ENCODE assay signal across 17 cellular contexts in the genomic region with DNA sequence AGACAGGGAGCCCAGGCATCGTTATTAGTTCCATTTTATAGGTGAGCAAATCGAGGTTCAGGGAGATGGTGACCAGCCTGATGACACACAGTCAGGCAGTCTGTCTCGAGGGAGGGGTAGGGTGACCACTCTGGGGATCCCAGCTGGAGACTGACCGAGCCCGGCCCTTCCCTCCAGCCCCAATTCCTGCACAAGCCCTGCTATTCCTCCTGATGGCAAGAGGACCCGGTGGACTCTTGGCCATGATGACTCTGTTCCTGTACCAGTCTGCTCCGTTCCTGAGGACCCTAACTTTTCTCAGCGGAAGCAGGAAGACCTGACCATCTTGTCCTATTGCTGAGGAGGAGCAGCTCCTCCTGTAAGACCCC. TPM values are rescaled to one million over a fixed set of nuclear protein-coding genes. Genes with fewer than 3 reads are reported as not detected.
DNase-seq lines count a peak whose midpoint lies in the region; ATAC-seq and TF ChIP-seq lines count a peak whose summit lies in the region.
"Had no signal": no experiment of that assay in that cellular context is flagged by ENCODE, and none has a peak within 500 bp of the region (broad histone marks: within the 10 kb centered on the region; RNA-seq: fewer than 3 reads in every experiment).

No MANE protein-coding gene starts in this region.

- peaks cover 3% of the 10 kb centered on the region for H3K36me3 Mint-ChIP-seq in nephron (ENCODE audit: low read depth)
- H3K36me3 Mint-ChIP-seq in activated CD8-positive, alpha-beta memory T cell treated with anti-CD3 and anti-CD28 coated beads, Interleukin-2, amount 10 ng/mL, durations not matched to agents 7 days and 5 days, result no peaks in the 10 kb centered on the region
- H3K36me3 Mint-ChIP-seq: mesothelial cell of epicardium had no signal

- POLR2A ChIA-PET in PC-3 (lab: Charles Lee; ENCODE audit: unreplicated experiment), result interaction anchor here (0.6 kb wide), 1 partner anchor 92 kb away, joined by 3 read pairs; no protein-coding TSS in a partner anchor

- no peak overlapping the region for H3K27ac ChIP-seq in PC-3 (ENCODE audit: low read length)
- peak overlapping the region in 2 of 4 donors; percentile 42 to 48 for H3K27ac ChIP-seq in esophagus muscularis mucosa (replicated peaks in 1 of 4)
- H3K27ac ChIP-seq in temporal lobe (ENCODE audit: low read depth, low read length), result peak overlapping the region; percentile 84
- H3K27ac ChIP-seq: BLaER1 treated with 17β-estradiol and CSF1 and Interleukin-3, amounts not matched to agents 10 nM and 100 nM had no signal

- DNase-seq in PC-3, result no peak
- no peak for DNase-seq in esophagus muscularis mucosa (ENCODE audit: extremely low spot score)
- no peak for DNase-seq in activated CD8-positive, alpha-beta memory T cell treated with anti-CD3 and anti-CD28 coated beads, Interleukin-2, amount 10 ng/mL, durations not matched to agents 7 days and 5 days
- DNase-seq in globus pallidus (ENCODE audit: low spot score), result no peak
- DNase-seq: activated CD4-positive, alpha-beta memory T cell treated with anti-CD3 and anti-CD28 coated beads, Interleukin-2, amount 10 ng/mL, durations not matched to agents 7 days and 5 days; DND-41; effector CD4-positive, alpha-beta T cell; NCI-H146; NCI-H2227 treated with DMSO at 0.1 percent for 48 hours; stimulated activated CD4-positive, alpha-beta T cell treated with anti-CD3 and anti-CD28 coated beads, Interleukin-2, amount 100 ng/mL, for 24 hours; trophoblast cell had no signal

- TF ChIP-seq CTCF in PC-3 (conservative IDR thresholded peaks at IDR 0.05; ENCODE audit: low read depth, low read length) (no peak), esophagus muscularis mucosa (IDR thresholded peaks at IDR 0.05) (no peak), nephron (IDR thresholded peaks at IDR 0.05; ENCODE audit: unreplicated experiment in 3 of 3) (no peak)

- peak overlapping the region; percentile 57 to 72 (median 61) for H3K27ac Mint-ChIP-seq in nephron
- no peak overlapping the region for H3K27ac Mint-ChIP-seq in activated CD8-positive, alpha-beta memory T cell treated with anti-CD3 and anti-CD28 coated beads, Interleukin-2, amount 10 ng/mL, durations not matched to agents 7 days and 5 days
- H3K27ac Mint-ChIP-seq: activated CD4-positive, alpha-beta memory T cell treated with anti-CD3 and anti-CD28 coated beads, Interleukin-2, amount 10 ng/mL, durations not matched to agents 7 days and 5 days; activated T-helper 17 cell treated with anti-CD3 and anti-CD28 coated beads, Interleukin-2, amount 50 U/mL, for 72 hours; mesothelial cell of epicardium had no signal

- no peak overlapping the region for H3K4me3 ChIP-seq in PC-3 (ENCODE audit: low read length)
- peak overlapping the region; percentile 6 to 43 (median 31) for H3K4me3 ChIP-seq in esophagus muscularis mucosa
- H3K4me3 ChIP-seq: BLaER1 treated with 17β-estradiol and CSF1 and Interleukin-3, amounts not matched to agents 10 nM and 100 nM had no signal

- no peaks in the 10 kb centered on the region for H3K79me2 ChIP-seq in PC-3 (ENCODE audit: low read length)

- no peak overlapping the region for H3K9ac ChIP-seq in PC-3 (ENCODE audit: low read length)
- H3K9ac ChIP-seq: BLaER1 treated with 17β-estradiol and CSF1 and Interleukin-3, amounts not matched to agents 10 nM and 100 nM had no signal

- H3K9me3 ChIP-seq in PC-3 (ENCODE audit: low read length) (no peaks in the 10 kb centered on the region), esophagus muscularis mucosa (no peaks in the 10 kb centered on the region)

- BruUV-seq in PC-3 (replicated peaks; lab: Mats Ljungman, UMichigan), result no TSS peak

- H4K20me1 ChIP-seq in PC-3 (ENCODE audit: low read length), result no peaks in the 10 kb centered on the region
- H4K20me1 ChIP-seq: BLaER1 treated with 17β-estradiol and CSF1 and Interleukin-3, amounts not matched to agents 10 nM and 100 nM had no signal

- H3F3A ChIP-seq in PC-3 (ENCODE audit: low read length, unreplicated experiment), result no peaks in the 10 kb centered on the region

- no peaks in the 10 kb centered on the region for H3K36me3 ChIP-seq in PC-3 (ENCODE audit: low read depth, low read length)
- H3K36me3 ChIP-seq in esophagus muscularis mucosa, result no peaks in the 10 kb centered on the region
- H3K36me3 ChIP-seq: BLaER1 treated with 17β-estradiol and CSF1 and Interleukin-3, amounts not matched to agents 10 nM and 100 nM had no signal

- peak overlapping the region in 2 of 3 experiments; percentile 56 to 61 for H3K4me3 Mint-ChIP-seq in nephron
- no peak overlapping the region for H3K4me3 Mint-ChIP-seq in activated CD8-positive, alpha-beta memory T cell treated with anti-CD3 and anti-CD28 coated beads, Interleukin-2, amount 10 ng/mL, durations not matched to agents 7 days and 5 days
- H3K4me3 Mint-ChIP-seq: activated CD4-positive, alpha-beta memory T cell treated with anti-CD3 and anti-CD28 coated beads, Interleukin-2, amount 10 ng/mL, durations not matched to agents 7 days and 5 days; activated T-helper 17 cell treated with anti-CD3 and anti-CD28 coated beads, Interleukin-2, amount 50 U/mL, for 72 hours; mesothelial cell of epicardium had no signal

- peak overlapping the region; percentile 32 for H3K4me2 ChIP-seq in PC-3 (ENCODE audit: low read length)

- H2AFZ ChIP-seq in PC-3 (ENCODE audit: low read length), result no peak overlapping the region; the same call in 1 of the 2 replicates

- intact Hi-C loops in PC-3 (cut with micrococcal nuclease) (no loop called here), esophagus muscularis mucosa (cut with DNase I) (no loop called here)

- H3K4me1 ChIP-seq in PC-3 (ENCODE audit: insufficient read depth, low read length), result peaks cover 11% of the 10 kb centered on the region
- peaks cover 7 to 19% (median 17%) of the 10 kb centered on the region in 4 donors for H3K4me1 ChIP-seq in esophagus muscularis mucosa

- H3K27me3 Mint-ChIP-seq in nephron (ENCODE audit: low read depth), result peaks cover 6% of the 10 kb centered on the region
- peaks cover 25% of the 10 kb centered on the region for H3K27me3 Mint-ChIP-seq in activated CD8-positive, alpha-beta memory T cell treated with anti-CD3 and anti-CD28 coated beads, Interleukin-2, amount 10 ng/mL, durations not matched to agents 7 days and 5 days

- TF ChIP-seq POLR2A in esophagus muscularis mucosa (IDR thresholded peaks at IDR 0.05; ENCODE audit: low read depth), result no peak

- peaks cover 10% of the 10 kb centered on the region for H3K9me3 Mint-ChIP-seq in nephron
- H3K9me3 Mint-ChIP-seq in activated CD8-positive, alpha-beta memory T cell treated with anti-CD3 and anti-CD28 coated beads, Interleukin-2, amount 10 ng/mL, durations not matched to agents 7 days and 5 days (ENCODE audit: low read depth), result peaks cover 3% of the 10 kb centered on the region
- H3K9me3 Mint-ChIP-seq: activated CD4-positive, alpha-beta memory T cell treated with anti-CD3 and anti-CD28 coated beads, Interleukin-2, amount 10 ng/mL, durations not matched to agents 7 days and 5 days had no signal

- no peak for TF ChIP-seq EP300 in esophagus muscularis mucosa (IDR thresholded peaks at IDR 0.05)

- no peaks in the 10 kb centered on the region for H3K9me2 ChIP-seq in PC-3 (replicated peaks; ENCODE audit: low read length)

- ATAC-seq in PC-3, result no peak
- no peak for ATAC-seq in activated CD8-positive, alpha-beta memory T cell treated with anti-CD3 and anti-CD28 coated beads, Interleukin-2, amount 10 ng/mL, durations not matched to agents 7 days and 5 days
- ATAC-seq in GM18868 (IDR thresholded peaks at IDR 0.05; ENCODE audit: unreplicated experiment), result no peak
- ATAC-seq: activated T-helper 17 cell treated with anti-CD3 and anti-CD28 coated beads, Interleukin-2, amount 50 U/mL, for 72 hours had no signal

- WGBS in esophagus muscularis mucosa, result 79% methylated on average over 8 of the region's 8 CpGs

- peaks cover 20% of the 10 kb centered on the region for H3K4me1 Mint-ChIP-seq in nephron
- H3K4me1 Mint-ChIP-seq in activated CD8-positive, alpha-beta memory T cell treated with anti-CD3 and anti-CD28 coated beads, Interleukin-2, amount 10 ng/mL, durations not matched to agents 7 days and 5 days, result no peaks in the 10 kb centered on the region
- H3K4me1 Mint-ChIP-seq: activated T-helper 17 cell treated with anti-CD3 and anti-CD28 coated beads, Interleukin-2, amount 50 U/mL, for 72 hours had no signal

- CTCF ChIA-PET in PC-3 (lab: Charles Lee), result no interaction called here
- CTCF ChIA-PET in activated CD8-positive, alpha-beta memory T cell treated with anti-CD3 and anti-CD28 coated beads, Interleukin-2, amount 10 ng/mL, durations not matched to agents 7 days and 5 days (lab: Charles Lee), result no interaction called here

- H3K27me3 ChIP-seq in PC-3 (ENCODE audit: low read length), result no peaks in the 10 kb centered on the region
- H3K27me3 ChIP-seq in esophagus muscularis mucosa, result no peaks in the 10 kb centered on the region
- H3K27me3 ChIP-seq: BLaER1 treated with 17β-estradiol and CSF1 and Interleukin-3, amounts not matched to agents 10 nM and 100 nM had no signal

RNA-seq across cellular contexts. Expression of a gene that starts 0.4 kb away (rescaled TPM):
- total RNA-seq in PC-3 (2014; rRNA removed), result 0.35 TPM in 1 of 2 replicates, not detected in the other
- 10 to 100 TPM in 3 of 4 donors, 1 to 10 TPM in 1; 3.7 to 15.3 (median 12.3) TPM for total RNA-seq in esophagus muscularis mucosa
- 6.4 TPM for total RNA-seq in temporal lobe
- total RNA-seq in activated CD8-positive, alpha-beta memory T cell treated with anti-CD3 and anti-CD28 coated beads, Interleukin-2, amount 10 ng/mL, durations not matched to agents 7 days and 5 days, result not detected
- total RNA-seq: activated CD4-positive, alpha-beta memory T cell treated with anti-CD3 and anti-CD28 coated beads, Interleukin-2, amount 10 ng/mL, durations not matched to agents 7 days and 5 days; activated T-helper 17 cell treated with anti-CD3 and anti-CD28 coated beads, Interleukin-2, amount 50 U/mL, for 72 hours had no signal

RNA-seq across cellular contexts. Expression of a gene that starts 33.7 kb away (rescaled TPM):
- total RNA-seq in PC-3 (2014; rRNA removed) (not detected in 2 replicates), esophagus muscularis mucosa (not detected), temporal lobe (not detected)
- not detected for total RNA-seq in activated CD8-positive, alpha-beta memory T cell treated with anti-CD3 and anti-CD28 coated beads, Interleukin-2, amount 10 ng/mL, durations not matched to agents 7 days and 5 days
- total RNA-seq: activated CD4-positive, alpha-beta memory T cell treated with anti-CD3 and anti-CD28 coated beads, Interleukin-2, amount 10 ng/mL, durations not matched to agents 7 days and 5 days; activated T-helper 17 cell treated with anti-CD3 and anti-CD28 coated beads, Interleukin-2, amount 50 U/mL, for 72 hours had no signal
